32 cellular contexts compared by ENCODE assay signal in genomic region chr3:122284486-122284885, GRCh38. TPM values are rescaled to one million over a fixed set of nuclear protein-coding genes. Genes with fewer than 3 reads are reported as not detected.
"Had no signal": no experiment of that assay in that cellular context is flagged by ENCODE, and none has a peak within 500 bp of the region (broad histone marks: within the 10 kb centered on the region; RNA-seq: fewer than 3 reads in every experiment).

No MANE protein-coding gene starts in this region.

- H3K4me3 ChIP-seq: heart left ventricle, left lung, lung, right atrium auricular region, right lobe of liver, smooth muscle cell, testis, thyroid gland, transverse colon, upper lobe of left lung had no signal

- H3K36me3 ChIP-seq: heart left ventricle, left lung, neutrophil, right atrium auricular region, right lobe of liver, thyroid gland, transverse colon, upper lobe of left lung had no signal

- H3K4me2 ChIP-seq: smooth muscle cell had no signal

- ATAC-seq: heart left ventricle; left colon; left lung; natural killer cell; right lobe of liver; stimulated activated memory B cell treated with anti-CD40 and anti-IgM and Interleukin-4, amounts not matched to agents 10 μg/mL and 1 μg/mL and 100 μg/mL, for 72 hours; stimulated activated naive CD8-positive, alpha-beta T cell treated with anti-CD3 and anti-CD28 coated beads, Interleukin-15, amount 100 ng/mL, for 72 hours had no signal

- H3K27ac ChIP-seq: heart left ventricle, left lung, neutrophil, right atrium auricular region, right lobe of liver, testis, thyroid gland, transverse colon, upper lobe of left lung had no signal

- H3K4me1 ChIP-seq: heart left ventricle, left lung, right atrium auricular region, right lobe of liver, testis, thyroid gland, transverse colon, upper lobe of left lung had no signal

- H3K27me3 ChIP-seq: left lung, neutrophil, right atrium auricular region, right lobe of liver, testis, thyroid gland, transverse colon, upper lobe of left lung had no signal

- DNase-seq: heart left ventricle; hypothalamus; immature natural killer cell; kidney; left colon; left lung; mesendoderm; naive B cell; natural killer cell; nephron progenitor cell; occipital lobe; right lobe of liver; stimulated activated CD4-positive, alpha-beta T cell treated with anti-CD3 and anti-CD28 coated beads, Interleukin-1b, Interleukin-23, amount 100 ng/mL, for 48 hours; stimulated activated CD4-positive, alpha-beta T cell treated with anti-CD3 and anti-CD28 coated beads, Interleukin-2, amount 100 ng/mL, for 48 hours; stimulated activated CD4-positive, alpha-beta T cell treated with anti-CD3 and anti-CD28 coated beads, Interleukin-4, amount 100 ng/mL, for 4 hours; stimulated activated CD8-positive, alpha-beta memory T cell treated with anti-CD3 and anti-CD28 coated beads, Interleukin-4, amount 100 ng/mL, for 48 hours; stimulated activated naive CD4-positive, alpha-beta T cell treated with Interleukin-2 at 50 U/mL for 16 hours; stimulated activated naive CD8-positive, alpha-beta T cell treated with anti-CD3 and anti-CD28 coated beads, Interleukin-15, amount 100 ng/mL, for 72 hours; testis; thyroid gland; transverse colon had no signal

- H3K9me3 ChIP-seq: heart left ventricle, left lung, neutrophil, right atrium auricular region, right lobe of liver, testis, thyroid gland, transverse colon, upper lobe of left lung had no signal

RNA-seq across cellular contexts. Expression of gene CSTA, which starts 40.6 kb away (rescaled TPM):
- total RNA-seq: mesothelial cell of epicardium, occipital lobe, osteocyte, progenitor cell of endocrine pancreas, pulmonary artery endothelial cell, renal cortical epithelial cell had no signal
